21 cellular contexts compared by ENCODE assay signal in genomic region chr2:134852518-134852917, GRCh38. TPM values are rescaled to one million over a fixed set of nuclear protein-coding genes. Genes with fewer than 3 reads are reported as not detected.
A peak's percentile ranks its signal among the peaks of the same experiment; 100 is the strongest.
DNase-seq lines count a peak whose midpoint lies in the region; ATAC-seq and TF ChIP-seq lines count a peak whose summit lies in the region.
"Had no signal": no experiment of that assay in that cellular context is flagged by ENCODE, and none has a peak within 500 bp of the region (broad histone marks: within the 10 kb centered on the region; RNA-seq: fewer than 3 reads in every experiment).

No MANE protein-coding gene starts in this region.

- H2BK15ac ChIP-seq in H9 (ENCODE audit: low read depth, low read length): no peak overlapping the region

- no peak overlapping the region for H3K27ac ChIP-seq in A673 (ENCODE audit: low read depth, low read length, poor library complexity, severe bottlenecking)
- H3K27ac ChIP-seq in H9 (ENCODE audit: insufficient read length, low read depth, low read length): no peak overlapping the region

- H3K79me1 ChIP-seq in H9 (ENCODE audit: insufficient read depth, low read depth, low read length, poor library complexity, severe bottlenecking): no peaks in the 10 kb centered on the region

- H3K4me2 ChIP-seq in H9 (ENCODE audit: insufficient read depth, insufficient read length, low read length): no peak overlapping the region

- no peaks in the 10 kb centered on the region for H3K79me2 ChIP-seq in H9 (ENCODE audit: insufficient read depth, low read length)

- no peak overlapping the region for H2BK20ac ChIP-seq in H9 (ENCODE audit: low read depth, low read length, poor library complexity, severe bottlenecking)

- BruUV-seq in A673 (replicated peaks; lab: Mats Ljungman, UMichigan): no TSS peak

- H3K9ac ChIP-seq in H9 (ENCODE audit: extremely low read depth, insufficient read length, low read length): no peak overlapping the region

- no peak overlapping the region for H3K4me3 ChIP-seq in A673 (ENCODE audit: low read depth, low read length, poor library complexity, severe bottlenecking)

- no peak overlapping the region for H2AFZ ChIP-seq in H9 (ENCODE audit: low read length)

- H3K36me3 Mint-ChIP-seq in H9 (ENCODE audit: insufficient read depth in 1 of 3, low read depth in 3 of 3): no peaks in the 10 kb centered on the region
- H3K36me3 Mint-ChIP-seq in WTC11: no peaks in the 10 kb centered on the region

- H2AK5ac ChIP-seq in H9 (ENCODE audit: insufficient read length, low read length): no peak overlapping the region

- H3K18ac ChIP-seq in H9 (ENCODE audit: insufficient read length, low read depth, low read length): no peak overlapping the region

- H3K27me3 ChIP-seq in A673 (replicated peaks; ENCODE audit: insufficient read depth, low read depth, low read length, poor library complexity): no peaks in the 10 kb centered on the region
- no peaks in the 10 kb centered on the region for H3K27me3 ChIP-seq in H9 (ENCODE audit: insufficient read depth, low read length)

- CTCF ChIA-PET in A673 (lab: Charles Lee): no interaction called here
- CTCF ChIA-PET in WTC11 (lab: Charles Lee): no interaction called here

- H3K4ac ChIP-seq in H9 (ENCODE audit: low read depth, low read length): no peak overlapping the region

- peak; percentile 68 for ATAC-seq in WTC11
- ATAC-seq: HCT116, Panc1 had no signal

- intact Hi-C loops in A673 (cut with micrococcal nuclease; ENCODE audit: unreplicated experiment): no loop called here

- POLR2A ChIA-PET in A673 (lab: Charles Lee; ENCODE audit: low non-redundant PET) (no interaction called here), WTC11 (lab: Charles Lee) (no interaction called here)

- no peaks in the 10 kb centered on the region for H3K36me3 ChIP-seq in A673 (ENCODE audit: insufficient read depth, low read length, poor library complexity, severe bottlenecking)

- H3K9me3 ChIP-seq in A673 (ENCODE audit: low read depth, low read length, poor library complexity, severe bottlenecking) (no peaks in the 10 kb centered on the region), H9 (ENCODE audit: control insufficient read depth, low read depth, low read length) (no peaks in the 10 kb centered on the region)
- H3K9me3 ChIP-seq: Caco-2 had no signal

- H4K8ac ChIP-seq in H9 (replicated peaks; ENCODE audit: insufficient read length, low read depth, low read length): no peak overlapping the region

- H3K4me1 Mint-ChIP-seq in H9: no peaks in the 10 kb centered on the region
- no peaks in the 10 kb centered on the region for H3K4me1 Mint-ChIP-seq in WTC11

- no peak overlapping the region for H2BK5ac ChIP-seq in H9 (ENCODE audit: insufficient read length, low read length)

- WGBS in H9 (ENCODE audit: extremely low coverage, insufficient read length, low lambda C conversion rate): no CpG with 5 or more reads among the region's 7 CpGs

- H3K4me1 ChIP-seq in A673 (ENCODE audit: insufficient read depth, low read length, poor library complexity, severe bottlenecking): no peaks in the 10 kb centered on the region
- H3K4me1 ChIP-seq in H9 (ENCODE audit: insufficient read depth, low read length): no peaks in the 10 kb centered on the region
- H3K4me1 ChIP-seq: Caco-2 had no signal

- TF ChIP-seq CTCF in A673 (conservative IDR thresholded peaks at IDR 0.05; ENCODE audit: low read depth, low read length): no peak
- no peak for TF ChIP-seq CTCF in H9 (conservative IDR thresholded peaks at IDR 0.05)
- no peak for TF ChIP-seq CTCF in WTC11 (IDR thresholded peaks at IDR 0.05)

- H3K14ac ChIP-seq in H9 (ENCODE audit: insufficient read depth, low read length): no peak overlapping the region

- H3K27ac Mint-ChIP-seq in H9 (no peak overlapping the region), WTC11 (no peak overlapping the region)

- H2BK12ac ChIP-seq in H9 (ENCODE audit: insufficient read length, low read depth, low read length): no peak overlapping the region

- H3K56ac ChIP-seq in H9 (ENCODE audit: insufficient read length, low read depth, low read length): no peak overlapping the region

- no peaks in the 10 kb centered on the region for H4K20me1 ChIP-seq in H9 (ENCODE audit: control insufficient read depth, insufficient read depth, insufficient read length)

- no peak overlapping the region for H2BK120ac ChIP-seq in H9 (ENCODE audit: low read depth, low read length, poor library complexity, severe bottlenecking)

- peaks cover 3% of the 10 kb centered on the region for H3K27me3 Mint-ChIP-seq in H9 (ENCODE audit: low read depth)
- H3K27me3 Mint-ChIP-seq in WTC11 (ENCODE audit: low read depth): no peaks in the 10 kb centered on the region

- no peaks in the 10 kb centered on the region for H3K23me2 ChIP-seq in H9 (ENCODE audit: insufficient read length, low read depth, low read length, poor library complexity, severe bottlenecking)

- H3K4me3 Mint-ChIP-seq in H9 (no peak overlapping the region), WTC11 (no peak overlapping the region)

- H3K9me3 Mint-ChIP-seq in H9 (peaks cover 3 to 6% of the 10 kb centered on the region in 2 experiments; a peak in 3 of 5 replicates), WTC11 (0 out of 2 replicates have a peak, but pooled peaks cover 3% of the 10 kb centered on the region)

- H4K91ac ChIP-seq in H9 (ENCODE audit: insufficient read length, low read depth, low read length): no peak overlapping the region

- no peak overlapping the region for H4K5ac ChIP-seq in H9 (ENCODE audit: insufficient read length, low read depth, low read length)

- H3K23ac ChIP-seq in H9 (ENCODE audit: insufficient read length, low read depth, low read length): no peak overlapping the region

- H3T11ph ChIP-seq in H9 (ENCODE audit: low read length): no peak overlapping the region

- DNase-seq in A673 (ENCODE audit: low spot score): peak; percentile 7
- peak; percentile 37 for DNase-seq in H9
- peak; percentile 28 for DNase-seq in WTC11 (ENCODE audit: low spot score)
- peak; percentile 39 for DNase-seq in iPS-NIHi11 (ENCODE audit: low spot score)
- no peak for DNase-seq in activated CD4-positive, alpha-beta T cell treated with anti-CD3 and anti-CD28 coated beads, Interleukin-2, amount 50 U/mL, for 1 hour
- no peak for DNase-seq in germinal center (ENCODE audit: low spot score)
- no peak for DNase-seq in NCI-H446 treated with DMSO at 0.1 percent for 48 hours (lab: John Stamatoyannopoulos, UW)
- DNase-seq in activated CD4-positive, alpha-beta T cell treated with anti-CD3 and anti-CD28 coated beads for 48 hours: no peak
- DNase-seq: AML-193, Caco-2, DMS79, GF-D8, KBM-7, NCI-H1092, NCI-H1694 treated with DMSO at 0.1 percent for 48 hours, NCI-H774, Right ventricle myocardium superior had no signal

TF ChIP-seq in WTC11, 78 proteins besides CTCF, POLR2A, EP300 and RAD21 (continues in another document):
- TF ChIP-seq IRF1 (CRISPR knock-in tag; IDR thresholded peaks at IDR 0.05): no peak
- TF ChIP-seq ZNF423 (CRISPR knock-in tag; IDR thresholded peaks at IDR 0.05): no peak
- TF ChIP-seq FOXJ3 (CRISPR knock-in tag; IDR thresholded peaks at IDR 0.05; ENCODE audit: borderline replicate concordance): no peak
- no peak for TF ChIP-seq ZNF512 (CRISPR knock-in tag; IDR thresholded peaks at IDR 0.05; ENCODE audit: borderline replicate concordance)
- no peak for TF ChIP-seq AR (CRISPR knock-in tag; IDR thresholded peaks at IDR 0.05)
- no peak for TF ChIP-seq PRRX2 (CRISPR knock-in tag; IDR thresholded peaks at IDR 0.05)
- TF ChIP-seq GTF2I (CRISPR knock-in tag; conservative IDR thresholded peaks at IDR 0.05): no peak
- no peak for TF ChIP-seq TCF7 (CRISPR knock-in tag; IDR thresholded peaks at IDR 0.05; ENCODE audit: low read depth)
- no peak for TF ChIP-seq SP1 (CRISPR knock-in tag; conservative IDR thresholded peaks at IDR 0.05)
- TF ChIP-seq ZNF138 (CRISPR knock-in tag; conservative IDR thresholded peaks at IDR 0.05): no peak
- TF ChIP-seq TEAD1 (CRISPR knock-in tag; IDR thresholded peaks at IDR 0.05): no peak

RNA-seq across cellular contexts. Expression of gene ACMSD, which starts 14.1 kb away (rescaled TPM):
- total RNA-seq in A673 (2021): not detected in 2 replicates
- not detected in 2 replicates for total RNA-seq in H9 (2021)
- not detected in 3 replicates for total RNA-seq in WTC11 (2021)
- total RNA-seq: Caco-2, MCF 10A, NCI-H460, Right ventricle myocardium superior had no signal

Comparison
In these comparisons a context has a peak if more than half of its experiments do, and no peak if none do; other contexts are left out.
1. DNase-seq: peak in A673 (single experiment), H9 (single experiment), WTC11 (single experiment) and iPS-NIHi11 (single experiment); none in activated CD4-positive, alpha-beta T cell treated with anti-CD3 and anti-CD28 coated beads, Interleukin-2, amount 50 U/mL, for 1 hour (single experiment), germinal center (single experiment), NCI-H446 treated with DMSO at 0.1 percent for 48 hours (single experiment) and activated CD4-positive, alpha-beta T cell treated with anti-CD3 and anti-CD28 coated beads for 48 hours (single experiment).